19 cellular contexts compared by ENCODE assay signal in the genomic region with DNA sequence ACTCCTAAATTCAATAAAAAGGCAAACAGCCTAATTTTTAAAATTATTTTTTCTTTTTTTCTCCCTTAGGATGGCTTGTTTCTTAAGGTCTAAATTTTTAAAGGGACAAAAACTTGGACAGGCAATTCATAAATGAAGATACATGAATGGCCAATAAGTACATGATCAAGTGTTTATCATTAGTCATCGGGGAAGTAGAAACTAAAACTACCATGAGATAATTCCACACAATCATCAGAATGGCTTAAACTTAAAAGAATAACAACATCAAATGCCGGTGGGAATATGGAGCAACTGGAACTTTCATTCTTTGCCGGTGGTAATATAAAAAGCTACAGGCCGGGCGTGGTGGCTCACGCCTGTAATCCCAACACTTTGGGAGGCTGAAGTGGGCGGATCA. TPM values are rescaled to one million over a fixed set of nuclear protein-coding genes. Genes with fewer than 3 reads are reported as not detected.
A peak's percentile ranks its signal among the peaks of the same experiment; 100 is the strongest.
DNase-seq lines count a peak whose midpoint lies in the region; ATAC-seq, FAIRE-seq and TF ChIP-seq lines count a peak whose summit lies in the region.
"Had no signal": no experiment of that assay in that cellular context is flagged by ENCODE, and none has a peak within 500 bp of the region (broad histone marks: within the 10 kb centered on the region; RNA-seq: fewer than 3 reads in every experiment).

No MANE protein-coding gene starts in this region.

- TF ChIP-seq POLR2A in vagina (IDR thresholded peaks at IDR 0.05): no peak

- POLR2A ChIA-PET in PC-3 (lab: Charles Lee; ENCODE audit: unreplicated experiment): no interaction called here
- POLR2A ChIA-PET in activated CD4-positive, alpha-beta memory T cell treated with anti-CD3 and anti-CD28 coated beads for 36 hours (lab: Charles Lee): no interaction called here

- dilution Hi-C loops in keratinocyte (cut with MboI; ENCODE audit: extremely low pct_ligation_motif_present, low sequenced_read_pairs): no loop called here

- BruUV-seq in PC-3 (replicated peaks; lab: Mats Ljungman, UMichigan): no TSS peak

- no peaks in the 10 kb centered on the region for H3K36me3 Mint-ChIP-seq in activated CD4-positive, alpha-beta memory T cell treated with anti-CD3 and anti-CD28 coated beads for 36 hours
- H3K36me3 Mint-ChIP-seq: CD4-positive, CD25-positive, alpha-beta regulatory T cell had no signal

- H3K9me3 ChIP-seq in PC-3 (ENCODE audit: low read length) (no peaks in the 10 kb centered on the region), keratinocyte (ENCODE audit: control insufficient read depth, low read depth, low read length) (no peaks in the 10 kb centered on the region), vagina (no peaks in the 10 kb centered on the region), upper lobe of right lung (no peaks in the 10 kb centered on the region)

- H3K27me3 Mint-ChIP-seq in activated CD4-positive, alpha-beta memory T cell treated with anti-CD3 and anti-CD28 coated beads for 36 hours: no peaks in the 10 kb centered on the region
- H3K27me3 Mint-ChIP-seq: CD4-positive, CD25-positive, alpha-beta regulatory T cell had no signal

- H3K4me1 ChIP-seq in PC-3 (ENCODE audit: insufficient read depth, low read length) (peaks cover 57% of the 10 kb centered on the region), keratinocyte (ENCODE audit: control insufficient read depth, extremely low read depth, insufficient read depth, low read length) (peaks cover 46% of the 10 kb centered on the region), vagina (no peaks in the 10 kb centered on the region), upper lobe of right lung (no peaks in the 10 kb centered on the region)
- H3K4me1 ChIP-seq: BLaER1 treated with 17β-estradiol and CSF1 and Interleukin-3, amounts not matched to agents 10 nM and 100 nM had no signal

- H3K27ac ChIP-seq in PC-3 (ENCODE audit: low read length) (peak overlapping the region; percentile 55), keratinocyte (ENCODE audit: control insufficient read depth, insufficient read depth, low read length) (no peak overlapping the region), vagina (no peak overlapping the region), upper lobe of right lung (no peak overlapping the region)
- H3K27ac ChIP-seq: BLaER1 treated with 17β-estradiol and CSF1 and Interleukin-3, amounts not matched to agents 10 nM and 100 nM; HL-60 had no signal

- no peak for TF ChIP-seq CTCF in PC-3 (conservative IDR thresholded peaks at IDR 0.05; ENCODE audit: low read depth, low read length)
- no peak for TF ChIP-seq CTCF in bronchial epithelial cell (IDR thresholded peaks at IDR 0.05; ENCODE audit: insufficient read depth, low read length, severe bottlenecking)
- no peak for TF ChIP-seq CTCF in keratinocyte (optimal IDR thresholded peaks at IDR 0.05 in 1 of 3, IDR thresholded peaks at IDR 0.05 in 1 of 3, conservative IDR thresholded peaks at IDR 0.05 in 1 of 3; ENCODE audit: extremely low read depth in 1 of 3, insufficient read depth in 2 of 3, low read length in 3 of 3)
- no peak for TF ChIP-seq CTCF in vagina (IDR thresholded peaks at IDR 0.05)
- TF ChIP-seq CTCF in upper lobe of right lung (IDR thresholded peaks at IDR 0.05): no peak

- H3K4me2 ChIP-seq in PC-3 (ENCODE audit: low read length) (no peak overlapping the region), keratinocyte (ENCODE audit: control insufficient read depth, extremely low read depth, insufficient read depth, low read depth, low read length) (no peak overlapping the region)
- H3K4me2 ChIP-seq: BLaER1 treated with 17β-estradiol and CSF1 and Interleukin-3, amounts not matched to agents 10 nM and 100 nM had no signal

- peaks cover 13% of the 10 kb centered on the region for H3F3A ChIP-seq in PC-3 (ENCODE audit: low read length, unreplicated experiment)

- H3K9me2 ChIP-seq in PC-3 (replicated peaks; ENCODE audit: low read length): no peaks in the 10 kb centered on the region

- H3K36me3 ChIP-seq in PC-3 (ENCODE audit: low read depth, low read length): peaks cover 40% of the 10 kb centered on the region
- no peaks in the 10 kb centered on the region for H3K36me3 ChIP-seq in bronchial epithelial cell (ENCODE audit: control insufficient read depth, insufficient read depth, low read length)
- H3K36me3 ChIP-seq in keratinocyte (ENCODE audit: control insufficient read depth in 2 of 2, extremely low read depth in 1 of 2, insufficient read depth in 2 of 2, low read length in 2 of 2): peaks cover 0 to 4% of the 10 kb centered on the region in 2 experiments
- no peaks in the 10 kb centered on the region for H3K36me3 ChIP-seq in vagina
- H3K36me3 ChIP-seq in upper lobe of right lung: no peaks in the 10 kb centered on the region
- H3K36me3 ChIP-seq: BLaER1 treated with 17β-estradiol and CSF1 and Interleukin-3, amounts not matched to agents 10 nM and 100 nM had no signal

- peaks cover 9% of the 10 kb centered on the region for H3K4me1 Mint-ChIP-seq in activated CD4-positive, alpha-beta memory T cell treated with anti-CD3 and anti-CD28 coated beads for 36 hours (ENCODE audit: low read depth)
- H3K4me1 Mint-ChIP-seq: CD4-positive, CD25-positive, alpha-beta regulatory T cell had no signal

- no peaks in the 10 kb centered on the region for H3K9me1 ChIP-seq in keratinocyte (ENCODE audit: control insufficient read depth, extremely low read depth, insufficient read depth, low read length)

- CTCF ChIA-PET in PC-3 (lab: Charles Lee): no interaction called here
- CTCF ChIA-PET in activated CD4-positive, alpha-beta memory T cell treated with anti-CD3 and anti-CD28 coated beads for 36 hours (lab: Charles Lee): no interaction called here

- H4K20me1 ChIP-seq in PC-3 (ENCODE audit: low read length) (no peaks in the 10 kb centered on the region), keratinocyte (ENCODE audit: control insufficient read depth, extremely low read depth, insufficient read depth, low read length) (no peaks in the 10 kb centered on the region)
- H4K20me1 ChIP-seq: BLaER1 treated with 17β-estradiol and CSF1 and Interleukin-3, amounts not matched to agents 10 nM and 100 nM had no signal

- H3K27ac Mint-ChIP-seq in activated CD4-positive, alpha-beta memory T cell treated with anti-CD3 and anti-CD28 coated beads for 36 hours: no peak overlapping the region
- H3K27ac Mint-ChIP-seq: CD4-positive, CD25-positive, alpha-beta regulatory T cell had no signal

- intact Hi-C loops in PC-3 (cut with micrococcal nuclease) (no loop called here), vagina (cut with DNase I) (no loop called here), upper lobe of right lung (cut with DNase I) (no loop called here)
- intact Hi-C loops in activated CD4-positive, alpha-beta memory T cell treated with anti-CD3 and anti-CD28 coated beads for 36 hours (cut with micrococcal nuclease): no loop called here

- H2AFZ ChIP-seq in PC-3 (ENCODE audit: low read length): no peak overlapping the region
- no peak overlapping the region for H2AFZ ChIP-seq in keratinocyte (ENCODE audit: control insufficient read depth, low read length)

- ATAC-seq in PC-3 (no peak), upper lobe of right lung (no peak)
- ATAC-seq: HCT116 had no signal

- H3K9ac ChIP-seq in PC-3 (ENCODE audit: low read length): peak overlapping the region; percentile 9; the same call in 1 of the 2 replicates
- H3K9ac ChIP-seq in keratinocyte (ENCODE audit: control insufficient read depth, extremely low read depth, insufficient read depth, low read length): no peak overlapping the region
- H3K9ac ChIP-seq: BLaER1 treated with 17β-estradiol and CSF1 and Interleukin-3, amounts not matched to agents 10 nM and 100 nM had no signal

- H3K79me2 ChIP-seq in PC-3 (ENCODE audit: low read length) (peaks cover 75% of the 10 kb centered on the region), keratinocyte (ENCODE audit: control insufficient read depth, insufficient read depth, low read length) (no peaks in the 10 kb centered on the region)

- no peaks in the 10 kb centered on the region for H3K9me3 Mint-ChIP-seq in activated CD4-positive, alpha-beta memory T cell treated with anti-CD3 and anti-CD28 coated beads for 36 hours
- H3K9me3 Mint-ChIP-seq: CD4-positive, CD25-positive, alpha-beta regulatory T cell had no signal

- H3K4me3 Mint-ChIP-seq in activated CD4-positive, alpha-beta memory T cell treated with anti-CD3 and anti-CD28 coated beads for 36 hours: no peak overlapping the region
- H3K4me3 Mint-ChIP-seq: CD4-positive, CD25-positive, alpha-beta regulatory T cell had no signal

- H3K4me3 ChIP-seq in PC-3 (ENCODE audit: low read length) (no peak overlapping the region), bronchial epithelial cell (ENCODE audit: low read depth, low read length) (no peak overlapping the region), keratinocyte (ENCODE audit: control insufficient read depth in 2 of 3, extremely low read depth in 1 of 3, insufficient read depth in 2 of 3, low read depth in 1 of 3, low read length in 3 of 3) (no peak overlapping the region), vagina (no peak overlapping the region), upper lobe of right lung (no peak overlapping the region)
- H3K4me3 ChIP-seq: BLaER1 treated with 17β-estradiol and CSF1 and Interleukin-3, amounts not matched to agents 10 nM and 100 nM had no signal

- DNase-seq in EL (peak; percentile 19), PC-3 (peak; percentile 48), bronchial epithelial cell (ENCODE audit: low read depth) (peak; percentile 59), keratinocyte (ENCODE audit: low read depth, low spot score) (no peak), vagina (ENCODE audit: extremely low spot score in 2 of 2) (no peak), GF-D8 (lab: John Stamatoyannopoulos, UW) (no peak), upper lobe of right lung (no peak)
- no peak for DNase-seq in activated CD4-positive, alpha-beta memory T cell treated with anti-CD3 and anti-CD28 coated beads for 36 hours
- DNase-seq: 8988T; ACHN; Calu3; CD4-positive, CD25-positive, alpha-beta regulatory T cell; DMS79; GDM1 had no signal

- H3K27me3 ChIP-seq in PC-3 (ENCODE audit: low read length) (no peaks in the 10 kb centered on the region), bronchial epithelial cell (ENCODE audit: control insufficient read depth, insufficient read depth, low read length) (no peaks in the 10 kb centered on the region), keratinocyte (ENCODE audit: control insufficient read depth, extremely low read depth, insufficient read depth, low read length) (no peaks in the 10 kb centered on the region), vagina (no peaks in the 10 kb centered on the region), upper lobe of right lung (no peaks in the 10 kb centered on the region)
- H3K27me3 ChIP-seq: BLaER1 treated with 17β-estradiol and CSF1 and Interleukin-3, amounts not matched to agents 10 nM and 100 nM had no signal

- FAIRE-seq in bronchial epithelial cell (lab: Jason Lieb, UNC) (no peak), keratinocyte (lab: Jason Lieb, UNC) (peak; percentile 5)
- FAIRE-seq: GM19239, H1 had no signal

RNA-seq across cellular contexts. Expression of a gene that starts 29.1 kb away (rescaled TPM):
- 106 and 108 TPM in 2 replicates for total RNA-seq in PC-3 (2014; rRNA removed)
- 3.2 and 4.0 TPM in 2 replicates for total RNA-seq in bronchial epithelial cell
- 24.5 to 41.7 TPM (median 38.1 TPM) in 3 replicates for polyA plus RNA-seq in keratinocyte
- 8.0 TPM for polyA plus RNA-seq in keratinocyte (2011; ENCODE audit: low read depth)
- polyA plus RNA-seq in keratinocyte (2011; cell fraction: cytosol; rRNA removed): 20.8 and 24.2 TPM in 2 replicates
- 85.4 and 109 TPM in 2 replicates for polyA plus RNA-seq in keratinocyte (2011; cell fraction: nucleus; rRNA removed)
- polyA plus RNA-seq in keratinocyte (2012; ENCODE audit: low replicate concordance): 7.6 and 32.2 TPM in 2 replicates
- 11.1 to 34.4 TPM (median 26.8 TPM) in 3 replicates for polyA minus RNA-seq in keratinocyte
- 7.7 TPM for polyA minus RNA-seq in keratinocyte (2011; cell fraction: cytosol; rRNA and poly(A)+ RNA removed)
- polyA minus RNA-seq in keratinocyte (2011; cell fraction: nucleus; rRNA and poly(A)+ RNA removed): 20.0 and 40.4 TPM in 2 replicates
- total RNA-seq in vagina: 14.2 TPM
- total RNA-seq in activated CD4-positive, alpha-beta memory T cell treated with anti-CD3 and anti-CD28 coated beads for 36 hours: 1 to 10 TPM; 2.7 TPM
- total RNA-seq in upper lobe of right lung: 6.3 TPM

RNA-seq across cellular contexts. Expression of a gene that starts 43.7 kb away (rescaled TPM):
- total RNA-seq in PC-3 (2014; rRNA removed) (13.2 and 20.5 TPM in 2 replicates), bronchial epithelial cell (8.2 and 9.7 TPM in 2 replicates), vagina (4.4 TPM), upper lobe of right lung (10.1 TPM)
- polyA plus RNA-seq in keratinocyte: 9.9 to 11.0 TPM (median 10.9 TPM) in 3 replicates
- 6.7 TPM for polyA plus RNA-seq in keratinocyte (2011; ENCODE audit: low read depth)
- polyA plus RNA-seq in keratinocyte (2011; cell fraction: cytosol; rRNA removed): 5.5 and 6.5 TPM in 2 replicates
- polyA plus RNA-seq in keratinocyte (2011; cell fraction: nucleus; rRNA removed): 32.9 and 37.3 TPM in 2 replicates
- polyA plus RNA-seq in keratinocyte (2012; ENCODE audit: low replicate concordance): 6.6 and 8.6 TPM in 2 replicates
- 3.1 to 13.4 TPM (median 9.4 TPM) in 3 replicates for polyA minus RNA-seq in keratinocyte
- 9.0 TPM for polyA minus RNA-seq in keratinocyte (2011; cell fraction: cytosol; rRNA and poly(A)+ RNA removed)
- 8.5 and 11.6 TPM in 2 replicates for polyA minus RNA-seq in keratinocyte (2011; cell fraction: nucleus; rRNA and poly(A)+ RNA removed)
- total RNA-seq in activated CD4-positive, alpha-beta memory T cell treated with anti-CD3 and anti-CD28 coated beads for 36 hours: 10 to 100 TPM; 15.2 to 16.3 TPM

Comparison
In these comparisons a context has a peak if more than half of its experiments do, and no peak if none do; other contexts are left out.
1. DNase-seq: peak in EL (single experiment), PC-3 (single experiment) and bronchial epithelial cell (single experiment); none in keratinocyte (single experiment), vagina (0 of 2), activated CD4-positive, alpha-beta memory T cell treated with anti-CD3 and anti-CD28 coated beads for 36 hours (single experiment), GF-D8 (single experiment) and upper lobe of right lung (single experiment).